In genomic region chr14:73846944-73847343, GRCh38 we compare ENCODE assay signal across 2 cellular contexts.
TF ChIP-seq lines count a peak whose summit lies in the region.

No MANE protein-coding gene starts in this region.

TF ChIP-seq in A549, 52 proteins besides CTCF, POLR2A, EP300 and RAD21:
- TF ChIP-seq MAFK (IDR thresholded peaks at IDR 0.05; ENCODE audit: partially characterized antibody) (peak; percentile 95), KDM5A (IDR thresholded peaks at IDR 0.05) (no peak), CBX8 (IDR thresholded peaks at IDR 0.05) (no peak)

TF ChIP-seq in K562, 482 proteins besides CTCF, POLR2A, EP300 and RAD21:
- TF ChIP-seq CEBPG (CRISPR knock-in tag; IDR thresholded peaks at IDR 0.05) (no peak), CEBPG (tag; conservative IDR thresholded peaks at IDR 0.05 in 1 of 2, IDR thresholded peaks at IDR 0.05 in 1 of 2) (no peak), MAFK (IDR thresholded peaks at IDR 0.05; ENCODE audit: low read length) (peak; percentile 79), MAFF (IDR thresholded peaks at IDR 0.05; ENCODE audit: low read length) (peak; percentile 77), USF1 (CRISPR knock-in tag; IDR thresholded peaks at IDR 0.05) (no peak), LEF1 (IDR thresholded peaks at IDR 0.05) (no peak), EHMT2 (IDR thresholded peaks at IDR 0.05) (no peak), GMEB1 (CRISPR knock-in tag; IDR thresholded peaks at IDR 0.05) (no peak), SMC3 (conservative IDR thresholded peaks at IDR 0.05; ENCODE audit: insufficient read depth, low read depth, low read length) (no peak), UBTF (IDR thresholded peaks at IDR 0.05; ENCODE audit: borderline replicate concordance in 1 of 2, low read depth in 2 of 2, low read length in 2 of 2) (no peak), MAFG (tag; conservative IDR thresholded peaks at IDR 0.05) (peak; percentile 72; the same call in 1 of the 2 replicates), ZNF316 (IDR thresholded peaks at IDR 0.05) (peak; percentile 95), VEZF1 (CRISPR knock-in tag; IDR thresholded peaks at IDR 0.05) (no peak), BRCA1 (IDR thresholded peaks at IDR 0.05) (no peak), BRCA1 (CRISPR knock-in tag; IDR thresholded peaks at IDR 0.05) (no peak), C11orf30 (IDR thresholded peaks at IDR 0.05; ENCODE audit: low read depth) (peak; percentile 86)
